In genomic region chr12:63863658-63864455, GRCh38 we compare ENCODE assay signal across 17 cellular contexts.
"Had no signal": no experiment of that assay in that cellular context is flagged by ENCODE, and none has a peak within 500 bp of the region (broad histone marks: within the 10 kb centered on the region; RNA-seq: fewer than 3 reads in every experiment).

No MANE protein-coding gene starts in this region.

- H3K27ac Mint-ChIP-seq: activated T-helper 2 cell treated with anti-CD3 and anti-CD28 coated beads, Interferon-gamma antibody, Interleukin-2, Interleukin-4, amounts not matched to agents 10 μg/mL and 5 μg/mL and 100 μg/mL, durations not matched to agents 14 hours and 24 hours and 36 hours; natural killer cell had no signal

- H3K36me3 ChIP-seq: adrenal gland, esophagus squamous epithelium, sigmoid colon, stomach had no signal

- H3K4me1 Mint-ChIP-seq: natural killer cell had no signal

- H3K4me3 Mint-ChIP-seq: natural killer cell had no signal

- H3K27me3 ChIP-seq: adrenal gland, esophagus squamous epithelium, sigmoid colon, stomach, testis had no signal

- ATAC-seq: left ventricle myocardium superior, natural killer cell had no signal

- DNase-seq: activated CD4-positive, alpha-beta T cell treated with anti-CD3 and anti-CD28 coated beads for 1 hour; activated CD4-positive, alpha-beta T cell treated with anti-CD3 and anti-CD28 coated beads, Interleukin-2, amount 50 U/mL, for 4 hours; activated naive CD4-positive, alpha-beta T cell treated with anti-CD3 and anti-CD28 coated beads, Interleukin-2, amount 50 U/mL, for 16 hours; adrenal gland; central memory CD4-positive, alpha-beta T cell; esophagus squamous epithelium; kidney glomerular epithelial cell; left ventricle myocardium superior; mesenchymal stem cell; natural killer cell; occipital lobe; sigmoid colon; stimulated activated CD4-positive, alpha-beta T cell treated with anti-CD3 and anti-CD28 coated beads, Interleukin-1b, Interleukin-23, amount 100 ng/mL, for 48 hours; stomach; testis had no signal

- H3K27ac ChIP-seq: adrenal gland, coronary artery, esophagus squamous epithelium, sigmoid colon, stomach, testis had no signal

- H3K9me3 ChIP-seq: adrenal gland, esophagus squamous epithelium, sigmoid colon, stomach, testis had no signal

- H3K36me3 Mint-ChIP-seq: natural killer cell had no signal

- H3K9me3 Mint-ChIP-seq: activated T-helper 2 cell treated with anti-CD3 and anti-CD28 coated beads, Interferon-gamma antibody, Interleukin-2, Interleukin-4, amounts not matched to agents 10 μg/mL and 5 μg/mL and 100 μg/mL, durations not matched to agents 14 hours and 24 hours and 36 hours; natural killer cell had no signal

- H3K4me3 ChIP-seq: adrenal gland, coronary artery, esophagus squamous epithelium, sigmoid colon, stomach, testis had no signal

- H3K4me1 ChIP-seq: testis had no signal
